1 cellular context compared by ENCODE assay signal in the genomic region with DNA sequence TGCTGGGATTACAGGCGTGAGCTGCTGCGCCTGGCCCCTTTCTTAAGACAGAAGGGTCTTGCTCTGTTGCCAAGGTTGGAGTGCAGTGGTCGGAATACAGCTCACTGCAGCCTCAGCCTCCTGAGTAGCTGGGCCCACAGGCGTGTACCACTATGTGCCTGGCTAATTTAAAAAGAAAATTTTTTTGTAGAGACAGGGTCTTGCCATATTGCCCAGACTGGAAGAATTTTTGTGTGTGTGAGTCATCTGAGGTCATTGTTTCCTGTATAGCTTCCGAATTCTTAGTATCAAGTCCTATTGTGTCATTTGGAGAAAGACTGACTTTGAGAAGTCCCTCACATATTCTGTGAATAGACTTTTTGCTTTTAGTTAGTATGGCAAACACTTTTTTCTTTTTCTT.
TF ChIP-seq lines count a peak whose summit lies in the region.

No MANE protein-coding gene starts in this region.

TF ChIP-seq in GM12878, 131 proteins besides CTCF, POLR2A, EP300 and RAD21:
- TF ChIP-seq ATF7 (IDR thresholded peaks at IDR 0.05; ENCODE audit: low read depth) (peak; percentile 58), ZNF24 (IDR thresholded peaks at IDR 0.05) (no peak), ETV6 (conservative IDR thresholded peaks at IDR 0.05 in 1 of 2, IDR thresholded peaks at IDR 0.05 in 1 of 2; ENCODE audit: borderline replicate concordance in 1 of 2, low read depth in 1 of 2) (peak in 1 of 2 experiments; percentile 92; a peak in 2 of 4 replicates), JUNB (IDR thresholded peaks at IDR 0.05) (peak; percentile 73), NFIC (IDR thresholded peaks at IDR 0.05; ENCODE audit: low read depth, low read length) (peak; percentile 39; the same call in 1 of the 2 replicates), RUNX3 (IDR thresholded peaks at IDR 0.05; ENCODE audit: low read length) (peak; percentile 67)
- TF ChIP-seq, protein P1, sequence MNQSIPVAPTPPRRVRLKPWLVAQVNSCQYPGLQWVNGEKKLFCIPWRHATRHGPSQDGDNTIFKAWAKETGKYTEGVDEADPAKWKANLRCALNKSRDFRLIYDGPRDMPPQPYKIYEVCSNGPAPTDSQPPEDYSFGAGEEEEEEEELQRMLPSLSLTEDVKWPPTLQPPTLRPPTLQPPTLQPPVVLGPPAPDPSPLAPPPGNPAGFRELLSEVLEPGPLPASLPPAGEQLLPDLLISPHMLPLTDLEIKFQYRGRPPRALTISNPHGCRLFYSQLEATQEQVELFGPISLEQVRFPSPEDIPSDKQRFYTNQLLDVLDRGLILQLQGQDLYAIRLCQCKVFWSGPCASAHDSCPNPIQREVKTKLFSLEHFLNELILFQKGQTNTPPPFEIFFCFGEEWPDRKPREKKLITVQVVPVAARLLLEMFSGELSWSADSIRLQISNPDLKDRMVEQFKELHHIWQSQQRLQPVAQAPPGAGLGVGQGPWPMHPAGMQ (IDR thresholded peaks at IDR 0.05; ENCODE audit: borderline replicate concordance): no peak
- TF ChIP-seq, protein P2, sequence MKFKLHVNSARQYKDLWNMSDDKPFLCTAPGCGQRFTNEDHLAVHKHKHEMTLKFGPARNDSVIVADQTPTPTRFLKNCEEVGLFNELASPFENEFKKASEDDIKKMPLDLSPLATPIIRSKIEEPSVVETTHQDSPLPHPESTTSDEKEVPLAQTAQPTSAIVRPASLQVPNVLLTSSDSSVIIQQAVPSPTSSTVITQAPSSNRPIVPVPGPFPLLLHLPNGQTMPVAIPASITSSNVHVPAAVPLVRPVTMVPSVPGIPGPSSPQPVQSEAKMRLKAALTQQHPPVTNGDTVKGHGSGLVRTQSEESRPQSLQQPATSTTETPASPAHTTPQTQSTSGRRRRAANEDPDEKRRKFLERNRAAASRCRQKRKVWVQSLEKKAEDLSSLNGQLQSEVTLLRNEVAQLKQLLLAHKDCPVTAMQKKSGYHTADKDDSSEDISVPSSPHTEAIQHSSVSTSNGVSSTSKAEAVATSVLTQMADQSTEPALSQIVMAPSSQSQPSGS (IDR thresholded peaks at IDR 0.05; ENCODE audit: low read length): peak; percentile 31; the same call in 1 of the 2 replicates
TF ChIP-seq in GM12878: peak in this region for 6.
